9 cellular contexts compared by ENCODE assay signal in the genomic region with DNA sequence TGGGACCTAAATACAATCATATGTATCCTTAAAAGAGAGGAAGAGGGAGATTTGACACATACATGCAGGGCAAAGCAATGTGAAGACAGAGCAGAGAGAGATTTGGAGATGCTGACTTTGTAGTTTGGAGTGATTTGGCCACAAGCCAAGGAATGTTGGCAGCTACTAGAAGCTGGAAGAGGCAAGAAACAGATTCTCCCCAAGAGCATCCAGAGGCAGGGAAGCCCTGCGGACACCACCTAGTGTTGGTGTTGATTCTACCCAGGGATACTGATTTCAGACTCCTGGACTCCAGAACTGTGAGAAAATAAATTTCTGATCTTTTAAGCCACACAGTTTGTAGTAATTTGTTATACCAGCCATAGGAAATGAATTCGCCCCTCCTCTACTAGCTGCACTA.
DNase-seq lines count a peak whose midpoint lies in the region; TF ChIP-seq lines count a peak whose summit lies in the region.
"Had no signal": no experiment of that assay in that cellular context is flagged by ENCODE, and none has a peak within 500 bp of the region (broad histone marks: within the 10 kb centered on the region; RNA-seq: fewer than 3 reads in every experiment).

No MANE protein-coding gene starts in this region.

- DNase-seq in GM04504 (ENCODE audit: low read depth) (peak; percentile 53), RPMI8226 (peak; percentile 21), fibroblast of villous mesenchyme (ENCODE audit: low read depth) (peak; percentile 86), pulmonary artery endothelial cell (ENCODE audit: low read depth, low spot score) (peak; percentile 13), islet precursor cell (no peak), coronary artery (ENCODE audit: low spot score) (no peak), COR-L47 (lab: John Stamatoyannopoulos, UW) (no peak)
- no peak for DNase-seq in activated CD4-positive, CD25-positive, alpha-beta regulatory T cell treated with anti-CD3 and anti-CD28 coated beads, Interleukin-2, amount 50 U/mL, for 72 hours
- DNase-seq: stimulated activated CD4-positive, alpha-beta T cell treated with anti-CD3 and anti-CD28 coated beads, Interleukin-4, amount 100 ng/mL, for 1 hour had no signal

- no peak overlapping the region for H3K27ac ChIP-seq in coronary artery

- TF ChIP-seq CTCF in fibroblast of villous mesenchyme (IDR thresholded peaks at IDR 0.05; ENCODE audit: insufficient read depth, low read depth, low read length) = peak; percentile 45
- TF ChIP-seq CTCF in coronary artery (IDR thresholded peaks at IDR 0.05) = no peak

- H3K4me3 ChIP-seq in fibroblast of villous mesenchyme (ENCODE audit: low read depth, low read length) (no peak overlapping the region), coronary artery (no peak overlapping the region)

Comparison
In these comparisons a context has a peak if more than half of its experiments do, and no peak if none do; other contexts are left out.
1. DNase-seq: peak in GM04504 (single experiment), RPMI8226 (single experiment), fibroblast of villous mesenchyme (single experiment) and pulmonary artery endothelial cell (single experiment); none in islet precursor cell (single experiment), coronary artery (single experiment), COR-L47 (single experiment) and activated CD4-positive, CD25-positive, alpha-beta regulatory T cell treated with anti-CD3 and anti-CD28 coated beads, Interleukin-2, amount 50 U/mL, for 72 hours (single experiment).